18 cellular contexts compared by ENCODE assay signal in genomic region chr7:123003539-123004126, GRCh38. TPM values are rescaled to one million over a fixed set of nuclear protein-coding genes. Genes with fewer than 3 reads are reported as not detected.
"Had no signal": no experiment of that assay in that cellular context is flagged by ENCODE, and none has a peak within 500 bp of the region (broad histone marks: within the 10 kb centered on the region; RNA-seq: fewer than 3 reads in every experiment).

No MANE protein-coding gene starts in this region.

- FAIRE-seq: kidney, pancreas had no signal

- H3K4me3 ChIP-seq: gastrocnemius medialis, heart right ventricle, left ventricle myocardium inferior, pancreas, transverse colon had no signal

- DNase-seq: activated CD4-positive, alpha-beta T cell treated with anti-CD3 and anti-CD28 coated beads, Interleukin-2, amount 50 U/mL, for 1 hour; activated CD8-positive, alpha-beta memory T cell treated with anti-CD3 and anti-CD28 coated beads for 24 hours; activated gamma-delta T cell treated with Interleukin-2 at 50 U/mL for 16 hours; amniotic stem cell; cortex of kidney; effector memory CD8-positive, alpha-beta T cell; gastrocnemius medialis; heart right ventricle; kidney; left ventricle myocardium inferior; naive B cell; pancreas; stimulated activated naive B cell treated with anti-CD40 and anti-IgM and Interleukin-4, amounts not matched to agents 10 μg/mL and 1 μg/mL and 100 μg/mL, for 72 hours; transverse colon had no signal

- ATAC-seq: effector memory CD8-positive, alpha-beta T cell; gastrocnemius medialis; heart right ventricle; pancreas; stimulated activated naive B cell treated with anti-CD40 and anti-IgM and Interleukin-4, amounts not matched to agents 10 μg/mL and 1 μg/mL and 100 μg/mL, for 72 hours had no signal

RNA-seq across cellular contexts. Expression of gene TAS2R16, which starts 8.1 kb away (rescaled TPM):
- total RNA-seq: fibroblast of lung; gastrocnemius medialis; heart right ventricle; kidney; left ventricle myocardium inferior; mononuclear cell; pancreas; subcutaneous adipose tissue; T-helper 2 cell treated with Interferon-gamma antibody and Interleukin-4, amounts not matched to agents 100 ng/mL and 5 ng/mL, for 36 hours; transverse colon had no signal
- polyA plus RNA-seq: fibroblast of lung, heart right ventricle, pancreas had no signal
